Comparison of ENCODE assay signal across 29 cellular contexts in the genomic region with DNA sequence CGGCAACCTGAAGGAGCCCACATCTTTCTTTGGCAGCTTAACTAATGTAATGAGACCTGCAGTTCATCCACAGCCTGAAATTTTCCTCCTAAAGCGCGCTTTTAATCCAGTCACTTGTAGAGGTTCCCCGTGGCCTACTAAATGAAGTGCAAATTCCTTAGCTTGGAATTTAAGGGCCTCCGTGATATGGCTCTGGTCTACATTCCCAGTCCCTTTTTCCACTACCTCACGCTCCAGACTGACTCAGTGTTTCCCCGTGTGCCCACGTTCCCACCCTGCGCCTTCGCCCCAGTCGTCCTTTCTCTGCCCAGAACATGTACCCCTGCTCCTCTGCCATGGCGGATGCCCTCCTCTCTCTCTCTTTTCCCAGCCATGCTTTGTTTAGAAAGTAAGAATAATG. TPM values are rescaled to one million over a fixed set of nuclear protein-coding genes. Genes with fewer than 3 reads are reported as not detected.
DNase-seq lines count a peak whose midpoint lies in the region; ATAC-seq, FAIRE-seq and TF ChIP-seq lines count a peak whose summit lies in the region.
"Had no signal": no experiment of that assay in that cellular context is flagged by ENCODE, and none has a peak within 500 bp of the region (broad histone marks: within the 10 kb centered on the region; RNA-seq: fewer than 3 reads in every experiment).

No MANE protein-coding gene starts in this region.

- H3K36me3 ChIP-seq in heart right ventricle = no peaks in the 10 kb centered on the region
- H3K36me3 ChIP-seq in mesodermal cell (ENCODE audit: control insufficient read depth, insufficient read depth, low read length) = no peaks in the 10 kb centered on the region
- H3K36me3 ChIP-seq in tibial artery = no peaks in the 10 kb centered on the region

- H3K27ac Mint-ChIP-seq in brain = peak overlapping the region in 3 of 5 experiments; percentile 66 to 83 (median 79)
- no peak overlapping the region for H3K27ac Mint-ChIP-seq in stimulated activated memory B cell treated with anti-CD40 and anti-IgM and Interleukin-4, amounts not matched to agents 10 μg/mL and 1 μg/mL and 100 μg/mL, for 72 hours
- H3K27ac Mint-ChIP-seq: activated B cell treated with CpG ODN at 0.5 μM for 24 hours; activated T-cell treated with anti-CD3 and anti-CD28 coated beads, Interleukin-2, amount 50 U/mL, for 24 hours; memory B cell had no signal

- peak in 1 of 2 donors; percentile 25 for DNase-seq in heart right ventricle
- no peak for DNase-seq in right cardiac atrium
- no peak for DNase-seq in tibial artery
- no peak for DNase-seq in GM12892 (ENCODE audit: insufficient read length)
- DNase-seq: activated B cell treated with CpG ODN at 0.5 μM for 24 hours; activated effector memory CD4-positive, alpha-beta T cell treated with anti-CD3 and anti-CD28 coated beads, Interleukin-2, amount 50 U/mL, for 16 hours; activated T-cell treated with anti-CD3 and anti-CD28 coated beads, Interleukin-2, amount 50 U/mL, for 24 hours; AML-193; body of pancreas; CD4-positive, CD25-positive, alpha-beta regulatory T cell; DND-41; NCI-H1092; NCI-H187; nucleus accumbens; RPMI8226; stimulated activated naive CD4-positive, alpha-beta T cell; T-helper 1 cell; testis had no signal

- 46 to 60% methylated on average over 12 of the region's 12 CpGs for WGBS in heart right ventricle, 2 donors
- WGBS in right cardiac atrium = 64% methylated on average over 12 of the region's 12 CpGs
- 71 to 83% methylated on average over 10 to 11 of the region's 12 CpGs for WGBS in mesodermal cell (ENCODE audit: insufficient coverage in 2 of 2), 2 experiments

- H3K9me3 Mint-ChIP-seq in brain = peaks cover 0 to 5% (median 0%) of the 10 kb centered on the region in 5 experiments
- no peaks in the 10 kb centered on the region for H3K9me3 Mint-ChIP-seq in stimulated activated memory B cell treated with anti-CD40 and anti-IgM and Interleukin-4, amounts not matched to agents 10 μg/mL and 1 μg/mL and 100 μg/mL, for 72 hours
- H3K9me3 Mint-ChIP-seq: activated B cell treated with CpG ODN at 0.5 μM for 24 hours; activated T-cell treated with anti-CD3 and anti-CD28 coated beads, Interleukin-2, amount 50 U/mL, for 24 hours; CD4-positive, CD25-positive, alpha-beta regulatory T cell; memory B cell had no signal

- TF ChIP-seq CTCF in heart right ventricle (IDR thresholded peaks at IDR 0.05) (no peak), brain (conservative IDR thresholded peaks at IDR 0.05) (no peak), tibial artery (IDR thresholded peaks at IDR 0.05) (no peak)

- H3K27me3 ChIP-seq in heart right ventricle (peaks cover 0 to 1% (median 0%) of the 10 kb centered on the region in 7 donors), right cardiac atrium (ENCODE audit: control insufficient read depth, insufficient read depth) (no peaks in the 10 kb centered on the region), tibial artery (no peaks in the 10 kb centered on the region)
- H3K27me3 ChIP-seq: body of pancreas, testis had no signal

- H3K4me1 ChIP-seq in heart right ventricle (peaks cover 0 to 38% (median 12%) of the 10 kb centered on the region in 9 donors), right cardiac atrium (ENCODE audit: control insufficient read depth, insufficient read depth, low read length) (no peaks in the 10 kb centered on the region), mesodermal cell (ENCODE audit: control insufficient read depth, insufficient read depth, low read length, poor library complexity, severe bottlenecking) (peaks cover 37% of the 10 kb centered on the region), tibial artery (peaks cover 0 to 44% (median 9%) of the 10 kb centered on the region in 4 donors)
- H3K4me1 ChIP-seq: body of pancreas had no signal

- TF ChIP-seq POLR2A in GM12892 (IDR thresholded peaks at IDR 0.05; ENCODE audit: low read depth, low read length) = no peak

- no peak for FAIRE-seq in GM12892 (lab: Jason Lieb, UNC)
- FAIRE-seq: A204.1, endothelial cell of umbilical vein, frontal cortex, GM19239, H54, K562 had no signal

- peaks cover 6% of the 10 kb centered on the region for H3K27me3 Mint-ChIP-seq in brain
- peaks cover 33% of the 10 kb centered on the region for H3K27me3 Mint-ChIP-seq in stimulated activated memory B cell treated with anti-CD40 and anti-IgM and Interleukin-4, amounts not matched to agents 10 μg/mL and 1 μg/mL and 100 μg/mL, for 72 hours

- no peaks in the 10 kb centered on the region for H3K36me3 Mint-ChIP-seq in brain
- H3K36me3 Mint-ChIP-seq in stimulated activated memory B cell treated with anti-CD40 and anti-IgM and Interleukin-4, amounts not matched to agents 10 μg/mL and 1 μg/mL and 100 μg/mL, for 72 hours = no peaks in the 10 kb centered on the region
- H3K36me3 Mint-ChIP-seq: CD4-positive, CD25-positive, alpha-beta regulatory T cell; memory B cell had no signal

- H3K9me3 ChIP-seq in heart right ventricle (no peaks in the 10 kb centered on the region), right cardiac atrium (ENCODE audit: control insufficient read depth, low read length) (no peaks in the 10 kb centered on the region), mesodermal cell (ENCODE audit: control insufficient read depth, low read length) (no peaks in the 10 kb centered on the region), tibial artery (no peaks in the 10 kb centered on the region)
- H3K9me3 ChIP-seq: body of pancreas, testis had no signal

- H3K4me3 ChIP-seq in heart right ventricle (no peak overlapping the region), right cardiac atrium (ENCODE audit: low read length) (no peak overlapping the region), mesodermal cell (ENCODE audit: extremely low read depth, insufficient read depth, low read length, poor library complexity, severe bottlenecking) (no peak overlapping the region), tibial artery (no peak overlapping the region)
- H3K4me3 ChIP-seq: body of pancreas, K562, testis had no signal

- no peak overlapping the region for H3K4me3 Mint-ChIP-seq in brain
- no peak overlapping the region for H3K4me3 Mint-ChIP-seq in stimulated activated memory B cell treated with anti-CD40 and anti-IgM and Interleukin-4, amounts not matched to agents 10 μg/mL and 1 μg/mL and 100 μg/mL, for 72 hours
- H3K4me3 Mint-ChIP-seq: activated B cell treated with CpG ODN at 0.5 μM for 24 hours; activated T-cell treated with anti-CD3 and anti-CD28 coated beads, Interleukin-2, amount 50 U/mL, for 24 hours; CD4-positive, CD25-positive, alpha-beta regulatory T cell; memory B cell had no signal

- intact Hi-C loops in heart right ventricle (cut with DNase I) (no loop called here), right cardiac atrium (cut with DNase I) (no loop called here), tibial artery (cut with DNase I; ENCODE audit: low total_unique reads) (no loop called here)

- ATAC-seq in heart right ventricle (peak in 5 of 8 donors; percentile 43 to 71 (median 61)), right cardiac atrium (no peak), GM21619 (IDR thresholded peaks at IDR 0.05; ENCODE audit: unreplicated experiment) (no peak)
- no peak for ATAC-seq in stimulated activated memory B cell treated with anti-CD40 and anti-IgM and Interleukin-4, amounts not matched to agents 10 μg/mL and 1 μg/mL and 100 μg/mL, for 72 hours
- ATAC-seq: body of pancreas, K562 had no signal

- H3K4me1 Mint-ChIP-seq in brain = peaks cover 13% of the 10 kb centered on the region
- no peaks in the 10 kb centered on the region for H3K4me1 Mint-ChIP-seq in stimulated activated memory B cell treated with anti-CD40 and anti-IgM and Interleukin-4, amounts not matched to agents 10 μg/mL and 1 μg/mL and 100 μg/mL, for 72 hours
- H3K4me1 Mint-ChIP-seq: activated B cell treated with CpG ODN at 0.5 μM for 24 hours; CD4-positive, CD25-positive, alpha-beta regulatory T cell; memory B cell had no signal

- peak overlapping the region in 4 of 10 donors; percentile 15 to 80 (median 44) for H3K27ac ChIP-seq in heart right ventricle
- no peak overlapping the region for H3K27ac ChIP-seq in right cardiac atrium (ENCODE audit: low read length)
- peak overlapping the region; percentile 81 for H3K27ac ChIP-seq in mesodermal cell (ENCODE audit: low read depth, low read length, severe bottlenecking)
- H3K27ac ChIP-seq in tibial artery = peak overlapping the region; percentile 55 to 80
- H3K27ac ChIP-seq: body of pancreas, testis had no signal

RNA-seq across cellular contexts. Expression of a gene that starts 27.2 kb away (rescaled TPM):
- 1 to 10 TPM in 9 of 10 donors, under 1 TPM in 1; 0.92 to 6.9 (median 4.0) TPM for total RNA-seq in heart right ventricle
- polyA plus RNA-seq in heart right ventricle = 1 to 10 TPM; 2.9 to 3.0 TPM
- 10 to 100 TPM in 1 of 4 donors, 1 to 10 TPM in 3; 4.7 to 12.3 (median 7.9) TPM for total RNA-seq in right cardiac atrium
- 2.4 TPM for polyA plus RNA-seq in right cardiac atrium
- polyA plus RNA-seq in brain (ENCODE audit: insufficient read depth, low read depth, low replicate concordance) = 6.1 TPM
- 38.7 TPM for polyA plus RNA-seq in mesodermal cell (2013, experiment 1 of 2)
- 35.7 TPM for polyA plus RNA-seq in mesodermal cell (2013, experiment 2 of 2)
- polyA plus RNA-seq in GM12892 (2012; ENCODE audit: missing spikeins) = 0.19 TPM
- total RNA-seq: CD4-positive, CD25-positive, alpha-beta regulatory T cell had no signal
- polyA plus RNA-seq: CD4-positive, CD25-positive, alpha-beta regulatory T cell had no signal

Comparison
In these comparisons a context has a peak if more than half of its experiments do, and no peak if none do; other contexts are left out.
1. ATAC-seq: peak in heart right ventricle (5 of 8); none in right cardiac atrium (0 of 2), GM21619 (single experiment) and stimulated activated memory B cell treated with anti-CD40 and anti-IgM and Interleukin-4, amounts not matched to agents 10 μg/mL and 1 μg/mL and 100 μg/mL, for 72 hours (single experiment).